8 cellular contexts compared by ENCODE assay signal in genomic region chr11:63938481-63939350, GRCh38. TPM values are rescaled to one million over a fixed set of nuclear protein-coding genes. Genes with fewer than 3 reads are reported as not detected.
A peak's percentile ranks its signal among the peaks of the same experiment; 100 is the strongest.
DNase-seq lines count a peak whose midpoint lies in the region; ATAC-seq and TF ChIP-seq lines count a peak whose summit lies in the region.

Gene NAA40, plus strand, starts transcription at chr11:63939002. Its CDS starts 95 bp downstream, at chr11:63939097.

- peak within 1 kb of the TSS; percentile 99 for H3K4me2 ChIP-seq in osteoblast (ENCODE audit: insufficient read depth, low read length)

- H3K27me3 ChIP-seq in osteoblast (ENCODE audit: insufficient read depth, low read length) (no peaks in the 10 kb centered on the region), thoracic aorta (replicated peaks; ENCODE audit: insufficient read depth) (no peaks in the 10 kb centered on the region)

- ATAC-seq in HG02588 (IDR thresholded peaks at IDR 0.05; ENCODE audit: unreplicated experiment) (peak; percentile 92), thoracic aorta (ENCODE audit: insufficient number of reproducible peaks, low FRiP score, low read depth) (peak; percentile 74)

- H3K4me1 ChIP-seq in osteoblast (ENCODE audit: insufficient read depth, low read length) (peaks cover 13% of the 10 kb centered on the region), thoracic aorta (ENCODE audit: control insufficient read depth in 1 of 2, low read depth in 2 of 2) (peaks cover 7 to 16% of the 10 kb centered on the region in 2 donors)

- H3K27me3 Mint-ChIP-seq in activated naive CD4-positive, alpha-beta T cell treated with anti-CD3 and anti-CD28 coated beads, Interleukin-2, amount 10 ng/mL, durations not matched to agents 7 days and 5 days: peaks cover 9% of the 10 kb centered on the region

- peak within 1 kb of the TSS; percentile 84 for H3K27ac Mint-ChIP-seq in activated naive CD4-positive, alpha-beta T cell treated with anti-CD3 and anti-CD28 coated beads, Interleukin-2, amount 10 ng/mL, durations not matched to agents 7 days and 5 days

- peak within 1 kb of the TSS; percentile 75 for H3K27ac ChIP-seq in SK-N-MC
- H3K27ac ChIP-seq in osteoblast (ENCODE audit: low read depth, low read length): peak within 1 kb of the TSS; percentile 66
- H3K27ac ChIP-seq in thoracic aorta: peak within 1 kb of the TSS; percentile 2 to 32

- H4K20me1 ChIP-seq in osteoblast (ENCODE audit: insufficient read depth, low read length): no peaks in the 10 kb centered on the region

- peak within 1 kb of the TSS; percentile 91 for H2AFZ ChIP-seq in osteoblast (ENCODE audit: low read length)

- H3K36me3 Mint-ChIP-seq in activated naive CD4-positive, alpha-beta T cell treated with anti-CD3 and anti-CD28 coated beads, Interleukin-2, amount 10 ng/mL, durations not matched to agents 7 days and 5 days: peaks cover 6% of the 10 kb centered on the region

- CTCF ChIA-PET in GM10248 (lab: Yijun Ruan, JAX): interaction anchor here (1.0 to 2.1 kb wide), 3 partner anchors 18 to 102 kb away, joined by 4 to 6 read pairs (median 4); no protein-coding TSS in a partner anchor
- CTCF ChIA-PET in activated naive CD4-positive, alpha-beta T cell treated with anti-CD3 and anti-CD28 coated beads, Interleukin-2, amount 10 ng/mL, durations not matched to agents 7 days and 5 days (lab: Charles Lee): interaction anchor here (1.0 kb wide), 1 partner anchor 101 kb away, joined by 4 read pairs; no protein-coding TSS in a partner anchor

- H3K4me1 Mint-ChIP-seq in activated naive CD4-positive, alpha-beta T cell treated with anti-CD3 and anti-CD28 coated beads, Interleukin-2, amount 10 ng/mL, durations not matched to agents 7 days and 5 days: peaks cover 37% of the 10 kb centered on the region

- H3K4me3 Mint-ChIP-seq in activated naive CD4-positive, alpha-beta T cell treated with anti-CD3 and anti-CD28 coated beads, Interleukin-2, amount 10 ng/mL, durations not matched to agents 7 days and 5 days: peak within 1 kb of the TSS; percentile 83

- POLR2A ChIA-PET in GM10248 (lab: Yijun Ruan, JAX): interaction anchor here (0.6 to 0.9 kb wide), 4 partner anchors 13 to 380 kb away, joined by 3 to 4 read pairs (median 3); partner anchors contain the start of gene RCOR2

- no peaks in the 10 kb centered on the region for H3K36me3 ChIP-seq in SK-N-MC (ENCODE audit: insufficient read depth, low read length)
- H3K36me3 ChIP-seq in osteoblast (ENCODE audit: insufficient read depth, low read length): no peaks in the 10 kb centered on the region
- H3K36me3 ChIP-seq in thoracic aorta: no peaks in the 10 kb centered on the region

- H3K9me3 Mint-ChIP-seq in activated naive CD4-positive, alpha-beta T cell treated with anti-CD3 and anti-CD28 coated beads, Interleukin-2, amount 10 ng/mL, durations not matched to agents 7 days and 5 days: no peaks in the 10 kb centered on the region

- H3K9ac ChIP-seq in SK-N-MC (ENCODE audit: insufficient read length): peak within 1 kb of the TSS; percentile 86

- DNase-seq in GM10248 (ENCODE audit: extremely low spot score): peak; percentile 99
- DNase-seq in NCI-H1048 (lab: John Stamatoyannopoulos, UW): peak; percentile 94
- peak; percentile 50 for DNase-seq in SK-N-MC (ENCODE audit: low read depth, low spot score)
- DNase-seq in activated naive CD4-positive, alpha-beta T cell treated with anti-CD3 and anti-CD28 coated beads, Interleukin-2, amount 10 ng/mL, durations not matched to agents 7 days and 5 days: peak; percentile 94
- DNase-seq in globus pallidus (ENCODE audit: low spot score): peak; percentile 86
- peak; percentile 99 for DNase-seq in osteoblast (ENCODE audit: insufficient read length, low spot score, missing footprints)
- DNase-seq in thoracic aorta (ENCODE audit: low spot score): peak; percentile 62

- H3K9me3 ChIP-seq in SK-N-MC (ENCODE audit: low read depth, low read length): no peaks in the 10 kb centered on the region
- H3K9me3 ChIP-seq in osteoblast (ENCODE audit: low read depth, low read length): no peaks in the 10 kb centered on the region
- no peaks in the 10 kb centered on the region for H3K9me3 ChIP-seq in thoracic aorta

- H3K4me3 ChIP-seq in SK-N-MC (peak within 1 kb of the TSS; percentile 96), osteoblast (ENCODE audit: insufficient read depth, low read length) (peak within 1 kb of the TSS; percentile 88), thoracic aorta (peak within 1 kb of the TSS; percentile 95)

- peaks cover 38% of the 10 kb centered on the region for H3K79me2 ChIP-seq in osteoblast (ENCODE audit: insufficient read depth, low read length)

- TF ChIP-seq CTCF in GM10248 (IDR thresholded peaks at IDR 0.05; ENCODE audit: control extremely low read depth, extremely low read depth, low read depth, missing control alignments) (no peak), osteoblast (IDR thresholded peaks at IDR 0.05; ENCODE audit: extremely low read depth, low read depth, low read length) (no peak), thoracic aorta (IDR thresholded peaks at IDR 0.05) (peak; percentile 25)

RNA-seq across cellular contexts. Expression of gene NAA40, which starts in this region (rescaled TPM):
- total RNA-seq in osteoblast (11.9 and 12.1 TPM in 2 replicates), thoracic aorta (10 to 100 TPM; 15.5 to 20.6 TPM)

Comparison
In these comparisons a context has a peak if more than half of its experiments do, and no peak if none do; other contexts are left out.
1. Peak in every context shown above with its lines: DNase-seq, ATAC-seq, H3K4me3 ChIP-seq and H3K27ac ChIP-seq.
2. H3K27ac ChIP-seq: peak in every context shown above with its lines; median percentile 75 in SK-N-MC; 66 in osteoblast; 17 in thoracic aorta.